Comparison of ENCODE assay signal across 8 cellular contexts in the genomic region with DNA sequence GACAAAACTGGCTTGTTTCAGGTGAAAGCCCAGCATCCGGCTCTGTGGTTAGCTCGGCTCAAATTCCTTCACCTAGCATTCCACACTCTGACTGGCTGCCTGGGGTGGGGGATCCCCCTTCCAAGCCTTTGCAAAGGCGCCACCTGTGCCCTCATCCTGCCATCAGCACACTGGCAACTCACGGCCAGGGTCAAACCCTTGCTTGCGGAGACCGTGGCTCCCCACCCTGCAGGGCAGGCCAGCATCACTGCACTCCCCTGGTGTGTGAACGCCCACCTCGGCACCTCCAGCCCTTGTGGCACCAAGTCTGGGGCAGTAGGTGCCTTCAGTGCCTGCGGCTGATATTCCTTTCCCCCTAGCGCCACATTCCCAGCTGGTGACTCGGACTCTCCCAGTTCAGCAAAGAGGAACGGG. TPM values are rescaled to one million over a fixed set of nuclear protein-coding genes. Genes with fewer than 3 reads are reported as not detected.
A peak's percentile ranks its signal among the peaks of the same experiment; 100 is the strongest.
DNase-seq lines count a peak whose midpoint lies in the region; ATAC-seq and TF ChIP-seq lines count a peak whose summit lies in the region.

No MANE protein-coding gene starts in this region.

- H3K36me3 ChIP-seq in left ventricle myocardium inferior (peaks cover 43% of the 10 kb centered on the region), skeletal muscle tissue (ENCODE audit: control insufficient read depth in 3 of 3, insufficient read depth in 3 of 3, low read length in 3 of 3) (peaks cover 42 to 50% (median 45%) of the 10 kb centered on the region in 3 donors)

- no peak overlapping the region for H4K91ac ChIP-seq in H9 (ENCODE audit: insufficient read length, low read depth, low read length)

- no peak overlapping the region for H3K4ac ChIP-seq in H9 (ENCODE audit: low read depth, low read length)

- no peak overlapping the region for H2BK20ac ChIP-seq in H9 (ENCODE audit: low read depth, low read length, poor library complexity, severe bottlenecking)

- no peak overlapping the region for H2BK120ac ChIP-seq in H9 (ENCODE audit: low read depth, low read length, poor library complexity, severe bottlenecking)

- H4K8ac ChIP-seq in H9 (replicated peaks; ENCODE audit: insufficient read length, low read depth, low read length): no peak overlapping the region

- H3K27me3 Mint-ChIP-seq in H9 (ENCODE audit: low read depth): no peaks in the 10 kb centered on the region
- H3K27me3 Mint-ChIP-seq in activated CD4-positive, alpha-beta memory T cell treated with anti-CD3 and anti-CD28 coated beads for 36 hours: no peaks in the 10 kb centered on the region

- no peak overlapping the region for H2BK5ac ChIP-seq in H9 (ENCODE audit: insufficient read length, low read length)

- H3K23me2 ChIP-seq in H9 (ENCODE audit: insufficient read length, low read depth, low read length, poor library complexity, severe bottlenecking): peaks cover 12% of the 10 kb centered on the region

- H4K5ac ChIP-seq in H9 (ENCODE audit: insufficient read length, low read depth, low read length): no peak overlapping the region

- no peaks in the 10 kb centered on the region for H4K20me1 ChIP-seq in H9 (ENCODE audit: control insufficient read depth, insufficient read depth, insufficient read length)

- DNase-seq in H9 (peak; percentile 80), left ventricle myocardium inferior (no peak), HUDEP-2 (lab: John Stamatoyannopoulos, UW; ENCODE audit: unreplicated experiment in 76 of 76) (no peak), NCI-H146 (lab: John Stamatoyannopoulos, UW) (no peak), NCI-H82 treated with DMSO at 0.1 percent for 48 hours (lab: John Stamatoyannopoulos, UW; ENCODE audit: unreplicated experiment) (no peak)
- DNase-seq in activated CD4-positive, alpha-beta memory T cell treated with anti-CD3 and anti-CD28 coated beads for 36 hours: peak; percentile 71

- no peaks in the 10 kb centered on the region; the same call in 1 of the 2 replicates for H3K79me2 ChIP-seq in H9 (ENCODE audit: insufficient read depth, low read length)

- H3K27me3 ChIP-seq in H9 (ENCODE audit: insufficient read depth, low read length) (no peaks in the 10 kb centered on the region), left ventricle myocardium inferior (ENCODE audit: low read depth) (no peaks in the 10 kb centered on the region), skeletal muscle tissue (ENCODE audit: control insufficient read depth in 3 of 3, insufficient read depth in 3 of 3, low read length in 3 of 3) (no peaks in the 10 kb centered on the region)

- H3K56ac ChIP-seq in H9 (ENCODE audit: insufficient read length, low read depth, low read length): no peak overlapping the region

- H3K4me2 ChIP-seq in H9 (ENCODE audit: insufficient read depth, insufficient read length, low read length): peak overlapping the region; percentile 70

- H3K4me3 ChIP-seq in left ventricle myocardium inferior (peak overlapping the region; percentile 99), skeletal muscle tissue (ENCODE audit: low read length in 3 of 3) (peak overlapping the region; percentile 82 to 95 (median 94))

- CTCF ChIA-PET in activated CD4-positive, alpha-beta memory T cell treated with anti-CD3 and anti-CD28 coated beads for 36 hours (lab: Charles Lee): interaction anchor here (1.0 kb wide), 1 partner anchor 368 kb away, joined by 3 read pairs; no protein-coding TSS in a partner anchor

- peak overlapping the region; percentile 96 to 98 for H3K4me3 Mint-ChIP-seq in H9
- peak overlapping the region; percentile 96 for H3K4me3 Mint-ChIP-seq in activated CD4-positive, alpha-beta memory T cell treated with anti-CD3 and anti-CD28 coated beads for 36 hours

- peak overlapping the region; percentile 21 for H3K9ac ChIP-seq in H9 (ENCODE audit: extremely low read depth, insufficient read length, low read length)
- peak overlapping the region; percentile 92 to 97 (median 97) for H3K9ac ChIP-seq in skeletal muscle tissue (ENCODE audit: low read depth in 1 of 3, low read length in 3 of 3)

- ATAC-seq in HG03565 (IDR thresholded peaks at IDR 0.05; ENCODE audit: unreplicated experiment): no peak

- H2AK5ac ChIP-seq in H9 (ENCODE audit: insufficient read length, low read length): no peak overlapping the region

- peak overlapping the region in 2 of 3 experiments; percentile 72 to 98; a peak in 4 of 7 replicates for H3K27ac Mint-ChIP-seq in H9
- H3K27ac Mint-ChIP-seq in activated CD4-positive, alpha-beta memory T cell treated with anti-CD3 and anti-CD28 coated beads for 36 hours: peak overlapping the region; percentile 82

- no peak overlapping the region for H2BK15ac ChIP-seq in H9 (ENCODE audit: low read depth, low read length)

- no peak overlapping the region for H3K18ac ChIP-seq in H9 (ENCODE audit: insufficient read length, low read depth, low read length)

- no peak overlapping the region for H3K14ac ChIP-seq in H9 (ENCODE audit: insufficient read depth, low read length)

- H3K9me3 ChIP-seq in H9 (ENCODE audit: control insufficient read depth, low read depth, low read length): no peaks in the 10 kb centered on the region
- no peaks in the 10 kb centered on the region for H3K9me3 ChIP-seq in left ventricle myocardium inferior (replicated peaks)
- no peaks in the 10 kb centered on the region for H3K9me3 ChIP-seq in skeletal muscle tissue (ENCODE audit: control insufficient read depth in 3 of 3, low read length in 3 of 3)

- POLR2A ChIA-PET in activated CD4-positive, alpha-beta memory T cell treated with anti-CD3 and anti-CD28 coated beads for 36 hours (lab: Charles Lee): no interaction called here

- intact Hi-C loops in activated CD4-positive, alpha-beta memory T cell treated with anti-CD3 and anti-CD28 coated beads for 36 hours (cut with micrococcal nuclease): no loop called here
- intact Hi-C loops in left ventricle myocardium inferior (cut with micrococcal nuclease): no loop called here

- no peaks in the 10 kb centered on the region for H3K4me1 ChIP-seq in H9 (ENCODE audit: insufficient read depth, low read length)
- peaks cover 67% of the 10 kb centered on the region for H3K4me1 ChIP-seq in left ventricle myocardium inferior
- H3K4me1 ChIP-seq in skeletal muscle tissue (ENCODE audit: control insufficient read depth in 3 of 3, insufficient read depth in 3 of 3, low read length in 3 of 3): peaks cover 49 to 62% (median 56%) of the 10 kb centered on the region in 3 donors

- H3K79me1 ChIP-seq in H9 (ENCODE audit: insufficient read depth, low read depth, low read length, poor library complexity, severe bottlenecking): no peaks in the 10 kb centered on the region

- no peaks in the 10 kb centered on the region for H3K9me3 Mint-ChIP-seq in H9
- H3K9me3 Mint-ChIP-seq in activated CD4-positive, alpha-beta memory T cell treated with anti-CD3 and anti-CD28 coated beads for 36 hours: no peaks in the 10 kb centered on the region

- no peak overlapping the region for H2AFZ ChIP-seq in H9 (ENCODE audit: low read length)

- WGBS in H9 (ENCODE audit: extremely low coverage, insufficient read length, low lambda C conversion rate): no CpG with 5 or more reads among the region's 12 CpGs

- H3K27ac ChIP-seq in H9 (ENCODE audit: insufficient read length, low read depth, low read length) (no peak overlapping the region), left ventricle myocardium inferior (replicated peaks) (peak overlapping the region; percentile 100), skeletal muscle tissue (ENCODE audit: low read depth, low read length) (peak overlapping the region; percentile 98)

- H2BK12ac ChIP-seq in H9 (ENCODE audit: insufficient read length, low read depth, low read length): no peak overlapping the region

- TF ChIP-seq CTCF in H9 (conservative IDR thresholded peaks at IDR 0.05) (no peak), left ventricle myocardium inferior (IDR thresholded peaks at IDR 0.05; ENCODE audit: borderline replicate concordance) (no peak)

- peaks cover 25 to 41% of the 10 kb centered on the region in 2 experiments for H3K4me1 Mint-ChIP-seq in H9
- peaks cover 40% of the 10 kb centered on the region for H3K4me1 Mint-ChIP-seq in activated CD4-positive, alpha-beta memory T cell treated with anti-CD3 and anti-CD28 coated beads for 36 hours (ENCODE audit: low read depth)

- no peak overlapping the region for H3K23ac ChIP-seq in H9 (ENCODE audit: insufficient read length, low read depth, low read length)

- peaks cover 19 to 44% (median 44%) of the 10 kb centered on the region in 3 experiments; a peak in 6 of 7 replicates for H3K36me3 Mint-ChIP-seq in H9 (ENCODE audit: insufficient read depth in 1 of 3, low read depth in 3 of 3)
- H3K36me3 Mint-ChIP-seq in activated CD4-positive, alpha-beta memory T cell treated with anti-CD3 and anti-CD28 coated beads for 36 hours: peaks cover 20% of the 10 kb centered on the region

- no peak overlapping the region for H3T11ph ChIP-seq in H9 (ENCODE audit: low read length)

RNA-seq across cellular contexts. Expression of a gene that starts 1.3 kb away (rescaled TPM):
- total RNA-seq in H9 (2021) (298 and 314 TPM in 2 replicates), left ventricle myocardium inferior (257 TPM), skeletal muscle tissue (193 TPM)
- 100 to 1,000 TPM; 357 to 359 TPM for total RNA-seq in activated CD4-positive, alpha-beta memory T cell treated with anti-CD3 and anti-CD28 coated beads for 36 hours

RNA-seq across cellular contexts. Expression of a gene that starts 3.2 kb away (rescaled TPM):
- 10.2 and 10.3 TPM in 2 replicates for total RNA-seq in H9 (2021)
- 1 to 10 TPM; 6.5 to 6.8 TPM for total RNA-seq in activated CD4-positive, alpha-beta memory T cell treated with anti-CD3 and anti-CD28 coated beads for 36 hours
- 37.0 TPM for total RNA-seq in left ventricle myocardium inferior
- total RNA-seq in skeletal muscle tissue: 23.0 TPM

RNA-seq across cellular contexts. Expression of a gene that starts 31.8 kb away (rescaled TPM):
- total RNA-seq in H9 (2021): 65.0 and 66.2 TPM in 2 replicates
- 10 to 100 TPM; 27.3 to 27.5 TPM for total RNA-seq in activated CD4-positive, alpha-beta memory T cell treated with anti-CD3 and anti-CD28 coated beads for 36 hours
- total RNA-seq in left ventricle myocardium inferior: 8.8 TPM
- 15.1 TPM for total RNA-seq in skeletal muscle tissue

RNA-seq across cellular contexts. Expression of a gene that starts 57.5 kb away (rescaled TPM):
- 63.3 and 68.7 TPM in 2 replicates for total RNA-seq in H9 (2021)
- 10 to 100 TPM; 52.4 to 53.0 TPM for total RNA-seq in activated CD4-positive, alpha-beta memory T cell treated with anti-CD3 and anti-CD28 coated beads for 36 hours
- 10.4 TPM for total RNA-seq in left ventricle myocardium inferior
- 21.9 TPM for total RNA-seq in skeletal muscle tissue

RNA-seq across cellular contexts. Expression of a gene that starts 57.8 kb away (rescaled TPM):
- 22.3 and 22.4 TPM in 2 replicates for total RNA-seq in H9 (2021)
- total RNA-seq in activated CD4-positive, alpha-beta memory T cell treated with anti-CD3 and anti-CD28 coated beads for 36 hours: 10 to 100 TPM; 11.1 to 11.3 TPM
- total RNA-seq in left ventricle myocardium inferior: 12.3 TPM
- total RNA-seq in skeletal muscle tissue: 8.9 TPM

Comparison
In these comparisons a context has a peak if more than half of its experiments do, and no peak if none do; other contexts are left out.
1. DNase-seq: peak in H9 (single experiment) and activated CD4-positive, alpha-beta memory T cell treated with anti-CD3 and anti-CD28 coated beads for 36 hours (single experiment); none in left ventricle myocardium inferior (single experiment), HUDEP-2 (0 of 76), NCI-H146 (single experiment) and NCI-H82 treated with DMSO at 0.1 percent for 48 hours (single experiment).